In the genomic region with DNA sequence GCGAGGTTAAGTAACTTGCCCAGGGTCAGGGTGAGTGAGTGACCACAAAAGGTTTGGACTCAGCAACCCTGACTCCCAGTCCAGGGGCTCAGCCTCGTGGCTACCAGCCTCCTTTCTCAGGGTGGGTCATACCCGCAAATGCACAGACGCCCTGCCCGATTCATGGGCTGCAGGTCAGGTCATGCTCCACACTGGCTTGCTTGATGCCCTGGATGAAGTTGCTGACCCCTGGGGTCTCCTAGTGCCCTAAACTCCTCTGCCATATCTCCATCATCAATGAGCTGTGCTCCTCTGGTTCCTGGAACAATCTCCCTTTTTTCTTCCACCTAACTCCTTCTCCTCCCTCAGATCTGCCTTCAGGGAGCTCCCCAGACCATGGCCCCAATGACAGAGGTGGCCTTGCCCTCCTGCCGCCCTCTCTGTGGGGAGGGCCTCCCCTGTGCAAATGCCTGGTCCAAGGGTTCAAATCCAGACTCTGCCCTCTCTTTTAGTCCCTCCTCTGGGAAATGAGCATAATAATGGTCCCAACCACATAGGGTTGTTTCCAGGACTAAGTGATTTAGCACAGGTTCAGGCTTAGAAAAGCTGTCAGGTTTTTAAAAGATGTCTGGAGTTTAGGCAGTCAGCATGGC, we compare ENCODE assay signal across 11 cellular contexts.
DNase-seq lines count a peak whose midpoint lies in the region; ATAC-seq and TF ChIP-seq lines count a peak whose summit lies in the region.
"Had no signal": no experiment of that assay in that cellular context is flagged by ENCODE, and none has a peak within 500 bp of the region (broad histone marks: within the 10 kb centered on the region; RNA-seq: fewer than 3 reads in every experiment).

No MANE protein-coding gene starts in this region.

- no peak overlapping the region for H3K23ac ChIP-seq in H9 (ENCODE audit: insufficient read length, low read depth, low read length)

- intact Hi-C loops in sciatic nerve (cut with DNase I) = loop anchor here (5.0 to 10.0 kb wide), 2 partner anchors 106 to 273 kb away; no protein-coding TSS in a partner anchor

- H4K5ac ChIP-seq in H9 (ENCODE audit: insufficient read length, low read depth, low read length) = no peak overlapping the region

- H3K27me3 ChIP-seq in H9 (ENCODE audit: insufficient read depth, low read length) = no peaks in the 10 kb centered on the region
- H3K27me3 ChIP-seq: ovary had no signal

- no CpG with 5 or more reads among the region's 6 CpGs for WGBS in H9 (ENCODE audit: extremely low coverage, insufficient read length, low lambda C conversion rate)

- no peak overlapping the region for H2AK5ac ChIP-seq in H9 (ENCODE audit: insufficient read length, low read length)

- no peak overlapping the region for H4K8ac ChIP-seq in H9 (replicated peaks; ENCODE audit: insufficient read length, low read depth, low read length)

- no peak overlapping the region for H3K4me3 Mint-ChIP-seq in H9
- H3K4me3 Mint-ChIP-seq: WTC11 had no signal

- no peaks in the 10 kb centered on the region for H4K20me1 ChIP-seq in H9 (ENCODE audit: control insufficient read depth, insufficient read depth, insufficient read length)

- no peaks in the 10 kb centered on the region for H3K4me1 ChIP-seq in H9 (ENCODE audit: insufficient read depth, low read length)

- no peak overlapping the region for H2BK5ac ChIP-seq in H9 (ENCODE audit: insufficient read length, low read length)

- DNase-seq in GM13977 (ENCODE audit: low spot score) = peak; percentile 6
- peak; percentile 12 for DNase-seq in H9
- peak; percentile 26 for DNase-seq in sciatic nerve (ENCODE audit: low spot score)
- no peak for DNase-seq in GM13976 (ENCODE audit: low spot score)
- DNase-seq: Calu3; effector CD4-positive, alpha-beta T cell had no signal

- H2BK15ac ChIP-seq in H9 (ENCODE audit: low read depth, low read length) = no peak overlapping the region

- no peaks in the 10 kb centered on the region for H3K23me2 ChIP-seq in H9 (ENCODE audit: insufficient read length, low read depth, low read length, poor library complexity, severe bottlenecking)

- no peak overlapping the region for H3K27ac ChIP-seq in H9 (ENCODE audit: insufficient read length, low read depth, low read length)
- H3K27ac ChIP-seq in cingulate gyrus (ENCODE audit: low read depth, low read length) = peak overlapping the region; percentile 25
- H3K27ac ChIP-seq: ovary had no signal

- in situ Hi-C loops in GM13977 (cut with MboI; ENCODE audit: low pct_unique_long_range_greater_than_20kb, low sequenced_read_pairs, unreplicated experiment) (loop anchor here (10.0 kb wide), 1 partner anchor 276 kb away; no protein-coding TSS in a partner anchor), GM13976 (cut with MboI; ENCODE audit: low sequenced_read_pairs, unreplicated experiment) (loop anchor here (10.0 kb wide), 2 partner anchors 146 to 286 kb away; no protein-coding TSS in a partner anchor)

- H2BK12ac ChIP-seq in H9 (ENCODE audit: insufficient read length, low read depth, low read length) = no peak overlapping the region

- H2BK120ac ChIP-seq in H9 (ENCODE audit: low read depth, low read length, poor library complexity, severe bottlenecking) = no peak overlapping the region

- peaks cover 2 to 3% of the 10 kb centered on the region in 2 experiments; a peak in 2 of 5 replicates for H3K9me3 Mint-ChIP-seq in H9

- ATAC-seq in sciatic nerve (no peak), HG02571 (IDR thresholded peaks at IDR 0.05; ENCODE audit: unreplicated experiment) (no peak), GM21423 (IDR thresholded peaks at IDR 0.05; ENCODE audit: unreplicated experiment) (no peak)
- ATAC-seq: WTC11 had no signal

- H3K9ac ChIP-seq in H9 (ENCODE audit: extremely low read depth, insufficient read length, low read length) = no peak overlapping the region

- peaks cover 14 to 17% of the 10 kb centered on the region in 2 experiments for H3K4me1 Mint-ChIP-seq in H9

- no peaks in the 10 kb centered on the region for H3K9me3 ChIP-seq in H9 (ENCODE audit: control insufficient read depth, low read depth, low read length)
- H3K9me3 ChIP-seq: ovary had no signal

- H3T11ph ChIP-seq in H9 (ENCODE audit: low read length) = no peak overlapping the region

- H3K56ac ChIP-seq in H9 (ENCODE audit: insufficient read length, low read depth, low read length) = no peak overlapping the region

- no peak overlapping the region for H2AFZ ChIP-seq in H9 (ENCODE audit: low read length)

- no peak overlapping the region for H3K4me2 ChIP-seq in H9 (ENCODE audit: insufficient read depth, insufficient read length, low read length)

- no peaks in the 10 kb centered on the region for H3K79me1 ChIP-seq in H9 (ENCODE audit: insufficient read depth, low read depth, low read length, poor library complexity, severe bottlenecking)

- no peaks in the 10 kb centered on the region; a peak in 1 of 7 replicates for H3K36me3 Mint-ChIP-seq in H9 (ENCODE audit: insufficient read depth in 1 of 3, low read depth in 3 of 3)
- H3K36me3 Mint-ChIP-seq: WTC11 had no signal

- H3K14ac ChIP-seq in H9 (ENCODE audit: insufficient read depth, low read length) = no peak overlapping the region

- H3K18ac ChIP-seq in H9 (ENCODE audit: insufficient read length, low read depth, low read length) = no peak overlapping the region

- peaks cover 14% of the 10 kb centered on the region for H3K27me3 Mint-ChIP-seq in H9 (ENCODE audit: low read depth)

- H3K79me2 ChIP-seq in H9 (ENCODE audit: insufficient read depth, low read length) = no peaks in the 10 kb centered on the region; the same call in 1 of the 2 replicates

- H3K4ac ChIP-seq in H9 (ENCODE audit: low read depth, low read length) = no peak overlapping the region

- H4K91ac ChIP-seq in H9 (ENCODE audit: insufficient read length, low read depth, low read length) = no peak overlapping the region

- H2BK20ac ChIP-seq in H9 (ENCODE audit: low read depth, low read length, poor library complexity, severe bottlenecking) = no peak overlapping the region

- 0 out of 7 replicates have a peak overlapping the region, but pooled peaks of 1 of the 3 experiments have one; percentile 55 for H3K27ac Mint-ChIP-seq in H9
- H3K27ac Mint-ChIP-seq: WTC11 had no signal

- TF ChIP-seq CTCF in GM13977 (IDR thresholded peaks at IDR 0.05; ENCODE audit: extremely low read depth, insufficient read depth, missing control alignments) (no peak), H9 (conservative IDR thresholded peaks at IDR 0.05) (no peak), GM13976 (IDR thresholded peaks at IDR 0.05; ENCODE audit: borderline replicate concordance, control extremely low read depth, extremely low read depth, insufficient read depth, missing control alignments) (no peak)
